Comparison of ENCODE assay signal across 4 cellular contexts in the genomic region with DNA sequence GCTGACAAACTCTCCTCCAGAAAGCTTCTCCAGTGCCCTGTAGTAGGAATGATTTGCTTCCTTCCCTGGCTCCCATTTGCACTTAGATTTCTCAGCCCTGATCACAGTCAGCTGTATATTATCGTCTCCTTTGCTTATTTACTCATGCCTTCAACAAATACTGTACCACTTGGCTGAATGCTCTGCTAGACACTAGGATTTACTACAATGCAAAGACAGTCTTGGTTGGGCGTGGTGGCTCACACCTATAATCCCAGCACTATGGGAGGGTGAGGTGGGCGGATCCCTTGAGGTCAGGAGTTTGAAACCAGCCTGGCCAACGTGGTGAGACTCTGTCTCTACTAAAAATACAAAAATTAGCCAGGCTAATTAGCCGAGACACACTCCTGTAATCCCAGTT. TPM values are rescaled to one million over a fixed set of nuclear protein-coding genes. Genes with fewer than 3 reads are reported as not detected.
"Had no signal": no experiment of that assay in that cellular context is flagged by ENCODE, and none has a peak within 500 bp of the region (broad histone marks: within the 10 kb centered on the region; RNA-seq: fewer than 3 reads in every experiment).

No MANE protein-coding gene starts in this region.

RNA-seq across cellular contexts. Expression of a gene that starts 43.0 kb away (rescaled TPM):
- total RNA-seq: natural killer cell, osteoblast, skeletal muscle tissue, suprapubic skin had no signal
